In the genomic region with DNA sequence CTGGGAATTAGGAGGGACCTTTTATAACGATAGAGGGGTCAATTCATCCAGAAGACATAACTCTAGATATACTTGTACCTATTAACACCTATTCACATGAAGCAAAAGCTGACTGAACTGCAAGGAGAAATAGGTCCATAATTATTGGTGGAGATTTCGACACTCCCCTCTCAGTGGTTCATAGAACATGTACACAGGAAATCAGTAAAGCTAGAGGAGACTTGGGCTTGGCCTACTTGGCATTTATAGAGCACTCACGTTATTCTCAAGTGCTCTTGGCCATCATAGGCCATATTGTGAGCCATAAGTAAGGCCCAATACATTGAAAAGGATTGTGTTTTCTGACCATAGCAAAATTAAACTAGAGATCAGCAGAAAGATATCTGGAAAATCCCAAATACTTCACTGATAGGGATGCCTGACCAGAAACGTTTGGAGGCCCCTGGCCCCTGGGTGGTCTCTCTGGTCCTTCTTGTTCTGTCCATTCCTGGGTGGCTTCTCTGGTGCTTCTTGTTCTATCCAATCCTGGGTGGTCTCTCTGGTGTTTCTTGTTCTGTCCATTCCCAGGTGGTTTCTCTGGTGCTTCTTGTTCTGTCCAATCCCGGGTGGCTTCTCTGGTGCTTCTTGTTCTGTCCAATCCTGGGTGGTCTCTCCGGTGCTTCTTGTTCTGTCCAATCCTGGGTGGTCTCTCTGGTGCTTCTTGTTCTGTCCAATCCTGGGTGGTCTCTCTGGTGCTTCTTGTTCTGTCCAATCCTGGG, we compare ENCODE assay signal across 14 cellular contexts. TPM values are rescaled to one million over a fixed set of nuclear protein-coding genes. Genes with fewer than 3 reads are reported as not detected.
DNase-seq lines count a peak whose midpoint lies in the region; ATAC-seq and TF ChIP-seq lines count a peak whose summit lies in the region.
"Had no signal": no experiment of that assay in that cellular context is flagged by ENCODE, and none has a peak within 500 bp of the region (broad histone marks: within the 10 kb centered on the region; RNA-seq: fewer than 3 reads in every experiment).

No MANE protein-coding gene starts in this region.

- H3K36me3 Mint-ChIP-seq in memory B cell (peaks cover 20% of the 10 kb centered on the region), glutamatergic neuron (ENCODE audit: unreplicated experiment) (peaks cover 4% of the 10 kb centered on the region)

- H3K27ac ChIP-seq in right atrium auricular region: no peak overlapping the region
- H3K27ac ChIP-seq in neuronal stem cell (replicated peaks; ENCODE audit: low read length): no peak overlapping the region
- H3K27ac ChIP-seq: BLaER1 treated with 17β-estradiol and CSF1 and Interleukin-3, amounts not matched to agents 10 nM and 100 nM had no signal

- no peak overlapping the region for H2BK12ac ChIP-seq in neuronal stem cell (ENCODE audit: low read length)

- no peak overlapping the region for H3K23ac ChIP-seq in neuronal stem cell (ENCODE audit: low read depth, low read length, poor library complexity)

- no peak overlapping the region for H2AK5ac ChIP-seq in neuronal stem cell (ENCODE audit: low read depth, low read length)

- no peak overlapping the region for H3K18ac ChIP-seq in neuronal stem cell (ENCODE audit: low read length)

- H3K9me3 ChIP-seq in right atrium auricular region: peaks cover 0 to 12% of the 10 kb centered on the region in 2 donors
- H3K9me3 ChIP-seq in neuronal stem cell (replicated peaks in 1 of 2; ENCODE audit: control insufficient read depth in 2 of 2, insufficient read depth in 1 of 2, low read depth in 1 of 2, low read length in 2 of 2): peaks cover 0 to 2% of the 10 kb centered on the region in 2 donors

- no peak overlapping the region for H3K4me2 ChIP-seq in neuronal stem cell (ENCODE audit: insufficient read depth, low read length, poor library complexity, severe bottlenecking)
- H3K4me2 ChIP-seq: BLaER1 treated with 17β-estradiol and CSF1 and Interleukin-3, amounts not matched to agents 10 nM and 100 nM had no signal

- H2AFZ ChIP-seq in neuronal stem cell (ENCODE audit: low read length): no peak overlapping the region

- H3K27me3 ChIP-seq in right atrium auricular region: no peaks in the 10 kb centered on the region
- H3K27me3 ChIP-seq in neuronal stem cell (ENCODE audit: control insufficient read depth in 3 of 3, insufficient read depth in 3 of 3, low read depth in 1 of 3, low read length in 3 of 3): peaks cover 0 to 30% (median 2%) of the 10 kb centered on the region in 3 experiments
- H3K27me3 ChIP-seq: BLaER1 treated with 17β-estradiol and CSF1 and Interleukin-3, amounts not matched to agents 10 nM and 100 nM had no signal

- H3K4me1 Mint-ChIP-seq in memory B cell (peaks cover 14% of the 10 kb centered on the region), glutamatergic neuron (ENCODE audit: low read depth, unreplicated experiment) (no peaks in the 10 kb centered on the region)

- no peak overlapping the region for H2BK15ac ChIP-seq in neuronal stem cell (ENCODE audit: low read length)

- no peak for ATAC-seq in memory B cell (ENCODE audit: low read depth)
- no peak for ATAC-seq in HG02981 (IDR thresholded peaks at IDR 0.05; ENCODE audit: unreplicated experiment)

- H4K8ac ChIP-seq in neuronal stem cell (ENCODE audit: low read depth, low read length): no peak overlapping the region

- intact Hi-C loops in cardiac septum (cut with DNase I): no loop called here

- H2BK120ac ChIP-seq in neuronal stem cell (ENCODE audit: low read depth, low read length): no peak overlapping the region

- no peak overlapping the region for H3K4me3 Mint-ChIP-seq in memory B cell
- H3K4me3 Mint-ChIP-seq in glutamatergic neuron (ENCODE audit: unreplicated experiment): no peak overlapping the region
- H3K4me3 Mint-ChIP-seq: CD4-positive, CD25-positive, alpha-beta regulatory T cell; HFFc6 had no signal

- H3K4me1 ChIP-seq in right atrium auricular region: no peaks in the 10 kb centered on the region
- no peaks in the 10 kb centered on the region for H3K4me1 ChIP-seq in neuronal stem cell (ENCODE audit: control insufficient read depth in 2 of 2, insufficient read depth in 1 of 2, low read depth in 1 of 2, low read length in 2 of 2)

- no CpG with 5 or more reads among the region's 6 CpGs for WGBS in neuronal stem cell (ENCODE audit: extremely low coverage in 2 of 2, insufficient read length in 2 of 2, insufficient replicate concordance in 1 of 2), 2 donors

- peaks cover 3% of the 10 kb centered on the region for H3K79me1 ChIP-seq in neuronal stem cell (ENCODE audit: low read depth, low read length)

- TF ChIP-seq CTCF in right atrium auricular region (IDR thresholded peaks at IDR 0.05) (no peak), glutamatergic neuron (IDR thresholded peaks at IDR 0.05; ENCODE audit: partially characterized antibody, unreplicated experiment) (no peak)

- no peak overlapping the region for H3K14ac ChIP-seq in neuronal stem cell (ENCODE audit: low read length)

- no peak overlapping the region for H3K4ac ChIP-seq in neuronal stem cell (ENCODE audit: low read length)

- H2BK5ac ChIP-seq in neuronal stem cell (ENCODE audit: low read length): no peak overlapping the region

- no peak overlapping the region for H3K4me3 ChIP-seq in right atrium auricular region
- H3K4me3 ChIP-seq in neuronal stem cell (ENCODE audit: low read length in 2 of 2): no peak overlapping the region
- H3K4me3 ChIP-seq: BLaER1 treated with 17β-estradiol and CSF1 and Interleukin-3, amounts not matched to agents 10 nM and 100 nM had no signal

- H4K91ac ChIP-seq in neuronal stem cell (ENCODE audit: low read depth, low read length, poor library complexity): no peak overlapping the region

- H3K9me3 Mint-ChIP-seq in memory B cell (peaks cover 1% of the 10 kb centered on the region), glutamatergic neuron (ENCODE audit: unreplicated experiment) (peaks cover 2% of the 10 kb centered on the region)

- H3K36me3 ChIP-seq in right atrium auricular region (peaks cover 8% of the 10 kb centered on the region), neuronal stem cell (replicated peaks in 1 of 2; ENCODE audit: control insufficient read depth in 2 of 2, insufficient read depth in 2 of 2, low read length in 2 of 2) (no peaks in the 10 kb centered on the region)
- H3K36me3 ChIP-seq: BLaER1 treated with 17β-estradiol and CSF1 and Interleukin-3, amounts not matched to agents 10 nM and 100 nM had no signal

- peak overlapping the region; percentile 45 for H3K27ac Mint-ChIP-seq in memory B cell
- no peak overlapping the region for H3K27ac Mint-ChIP-seq in glutamatergic neuron (ENCODE audit: unreplicated experiment)
- H3K27ac Mint-ChIP-seq: HFFc6 had no signal

- DNase-seq in right atrium auricular region (ENCODE audit: low spot score): peak; percentile 38
- no peak for DNase-seq in cardiac septum (ENCODE audit: low spot score)
- DNase-seq in SW480 (ENCODE audit: low spot score): peak; percentile 10
- DNase-seq in memory B cell (ENCODE audit: low spot score in 2 of 2): no peak
- no peak for DNase-seq in glutamatergic neuron
- DNase-seq in neuronal stem cell (ENCODE audit: low spot score): no peak
- DNase-seq: 8988T; ACHN; CD4-positive, CD25-positive, alpha-beta regulatory T cell; DMS 273 treated with DMSO at 0.1 percent for 48 hours; HCEC 1CT; HFFc6 had no signal

- no peak overlapping the region for H3K9ac ChIP-seq in neuronal stem cell (ENCODE audit: low read depth, low read length, poor library complexity)
- H3K9ac ChIP-seq: BLaER1 treated with 17β-estradiol and CSF1 and Interleukin-3, amounts not matched to agents 10 nM and 100 nM had no signal

- H3K27me3 Mint-ChIP-seq in memory B cell (no peaks in the 10 kb centered on the region), glutamatergic neuron (ENCODE audit: unreplicated experiment) (no peaks in the 10 kb centered on the region)
- H3K27me3 Mint-ChIP-seq: CD4-positive, CD25-positive, alpha-beta regulatory T cell had no signal

RNA-seq across cellular contexts. Expression of a gene that starts 49.0 kb away (rescaled TPM):
- total RNA-seq in right atrium auricular region: 10 to 100 TPM in 1 of 2 donors, 1 to 10 TPM in 1; 9.9 to 16.4 TPM
- total RNA-seq in cardiac septum: 9.7 TPM
- 2.8 TPM for total RNA-seq in glutamatergic neuron (ENCODE audit: unreplicated experiment)
- polyA plus RNA-seq in neuronal stem cell (2013, experiment 1 of 2): 0.14 TPM
- 0.04 TPM for polyA plus RNA-seq in neuronal stem cell (2013, experiment 2 of 2)

RNA-seq across cellular contexts. Expression of a gene that starts 54.7 kb away (rescaled TPM):
- total RNA-seq in right atrium auricular region (10 to 100 TPM; 20.6 to 25.3 TPM), cardiac septum (21.0 TPM), glutamatergic neuron (ENCODE audit: unreplicated experiment) (63.5 TPM)
- polyA plus RNA-seq in neuronal stem cell (2013, experiment 1 of 2): 19.9 TPM
- 20.1 TPM for polyA plus RNA-seq in neuronal stem cell (2013, experiment 2 of 2)

Comparison
In these comparisons a context has a peak if more than half of its experiments do, and no peak if none do; other contexts are left out.
1. DNase-seq: peak in right atrium auricular region (single experiment) and SW480 (single experiment); none in cardiac septum (single experiment), memory B cell (0 of 2), glutamatergic neuron (single experiment) and neuronal stem cell (single experiment).